ENCODE assay signal across 20 cellular contexts in the genomic region with DNA sequence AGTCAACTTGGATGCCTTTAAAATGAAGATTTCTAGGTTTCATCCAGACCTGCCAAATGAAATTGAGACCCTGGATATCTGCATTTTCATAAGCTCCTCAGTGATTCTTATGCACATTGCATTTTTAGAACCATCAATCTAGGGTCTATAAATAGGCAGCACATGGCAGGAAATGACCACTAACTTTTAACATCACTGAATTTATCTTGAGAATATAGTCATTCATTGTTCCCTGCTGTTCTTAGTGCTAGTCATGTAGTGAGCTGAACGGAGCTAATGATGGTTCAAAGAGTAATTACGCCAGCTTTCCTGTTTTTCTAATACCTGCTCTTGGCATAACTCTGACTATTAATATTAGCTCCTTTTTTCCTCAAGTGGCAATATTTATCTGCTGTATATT.
"Had no signal": no experiment of that assay in that cellular context is flagged by ENCODE, and none has a peak within 500 bp of the region (broad histone marks: within the 10 kb centered on the region; RNA-seq: fewer than 3 reads in every experiment).

No MANE protein-coding gene starts in this region.

- H3K9me3 ChIP-seq: esophagus muscularis mucosa, left ventricle myocardium inferior, spleen, suprapubic skin, tibial artery, upper lobe of right lung had no signal

- ATAC-seq: activated CD8-positive, alpha-beta T cell treated with anti-CD3 and anti-CD28 coated beads for 36 hours; activated naive CD8-positive, alpha-beta T cell treated with anti-CD3 and anti-CD28 coated beads, Interleukin-2, amount 50 U/mL, for 24 hours; activated T-cell treated with anti-CD3 and anti-CD28 coated beads, Interleukin-2, amount 50 U/mL, for 4 hours; foreskin keratinocyte; natural killer cell; right cardiac atrium; upper lobe of right lung had no signal

- DNase-seq: activated B cell treated with CpG ODN at 0.5 μM for 24 hours; activated CD4-positive, alpha-beta T cell treated with anti-CD3 and anti-CD28 coated beads, Interleukin-2, amount 50 U/mL, for 1 hour; activated CD8-positive, alpha-beta T cell treated with anti-CD3 and anti-CD28 coated beads for 36 hours; activated naive CD8-positive, alpha-beta T cell treated with anti-CD3 and anti-CD28 coated beads, Interleukin-2, amount 50 U/mL, for 24 hours; activated T-cell treated with anti-CD3 and anti-CD28 coated beads, Interleukin-2, amount 50 U/mL, for 4 hours; amygdala; endodermal cell; foreskin keratinocyte; islet precursor cell; left ventricle myocardium inferior; mesendoderm; natural killer cell; right cardiac atrium; spleen; stimulated activated naive CD4-positive, alpha-beta T cell; tibial artery; upper lobe of right lung had no signal

- H3K4me1 ChIP-seq: esophagus muscularis mucosa, left ventricle myocardium inferior, spleen, suprapubic skin, tibial artery, upper lobe of right lung had no signal

- H3K4me3 ChIP-seq: esophagus muscularis mucosa, left ventricle myocardium inferior, lung, spleen, suprapubic skin, tibial artery, upper lobe of right lung had no signal

- H3K27ac ChIP-seq: esophagus muscularis mucosa, foreskin keratinocyte, left ventricle myocardium inferior, spleen, suprapubic skin, tibial artery, upper lobe of right lung had no signal

- H3K36me3 ChIP-seq: esophagus muscularis mucosa, left ventricle myocardium inferior, spleen, suprapubic skin, tibial artery, upper lobe of right lung had no signal

- H3K27me3 ChIP-seq: esophagus muscularis mucosa, spleen, suprapubic skin, tibial artery had no signal
